1 cellular context compared by ENCODE assay signal in genomic region chr9:127098916-127099315, GRCh38.
TF ChIP-seq lines count a peak whose summit lies in the region.

No MANE protein-coding gene starts in this region.

TF ChIP-seq in GM23338, 12 proteins besides CTCF, POLR2A, EP300 and RAD21 (continued from another document):
- no peak for TF ChIP-seq ZNF462 (CRISPR knock-in tag; IDR thresholded peaks at IDR 0.05)
